Comparison of ENCODE assay signal across 14 cellular contexts in the genomic region with DNA sequence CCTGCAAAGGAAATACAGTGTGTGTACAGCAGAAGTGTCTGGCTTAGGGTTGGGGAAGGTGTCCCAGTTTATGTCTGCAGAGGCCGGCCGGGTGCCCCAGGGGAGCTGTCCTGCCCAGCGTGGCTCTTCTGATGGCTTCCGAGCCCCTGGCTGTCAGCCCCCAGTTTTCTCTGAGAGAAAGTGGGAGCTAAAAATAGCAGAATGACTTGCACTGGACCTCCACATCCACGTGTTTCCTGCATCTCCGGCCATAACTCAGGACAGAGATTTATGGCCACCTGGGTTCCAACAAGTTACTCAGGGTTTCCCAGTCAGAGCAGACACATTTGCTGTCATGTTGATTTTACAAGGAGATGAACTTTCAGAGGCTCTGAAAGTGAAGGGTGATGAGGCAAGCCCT.
DNase-seq lines count a peak whose midpoint lies in the region; ATAC-seq, FAIRE-seq and TF ChIP-seq lines count a peak whose summit lies in the region.
"Had no signal": no experiment of that assay in that cellular context is flagged by ENCODE, and none has a peak within 500 bp of the region (broad histone marks: within the 10 kb centered on the region; RNA-seq: fewer than 3 reads in every experiment).

No MANE protein-coding gene starts in this region.

- H2BK120ac ChIP-seq in IMR-90 (ENCODE audit: low read depth, low read length) (no peak overlapping the region), H1 (replicated peaks; ENCODE audit: low read depth, low read length) (peak overlapping the region; percentile 13)

- TF ChIP-seq POLR2A in IMR-90 (IDR thresholded peaks at IDR 0.05; ENCODE audit: low read depth, low read length) (no peak), H1 (IDR thresholded peaks at IDR 0.05; ENCODE audit: control extremely low read depth in 1 of 2, low read depth in 2 of 2, low read length in 2 of 2) (no peak)

- H3K79me2 ChIP-seq in H1 (ENCODE audit: control insufficient read depth in 1 of 2, insufficient read depth in 2 of 2, low read length in 2 of 2), result no peaks in the 10 kb centered on the region

- H3K23me2 ChIP-seq in H1 (ENCODE audit: low read depth, low read length), result no peaks in the 10 kb centered on the region; the same call in 1 of the 2 replicates

- H2AK5ac ChIP-seq in IMR-90 (ENCODE audit: low read depth, low read length) (no peak overlapping the region), H1 (ENCODE audit: low read depth, low read length) (no peak overlapping the region)

- H3K4me2 ChIP-seq in IMR-90 (ENCODE audit: low read depth, low read length), result peak overlapping the region; percentile 63
- H3K4me2 ChIP-seq in H1 (ENCODE audit: insufficient read depth in 1 of 2, low read depth in 2 of 2, low read length in 2 of 2), result peak overlapping the region; percentile 68 to 69; a peak in 2 of 4 replicates

- DNase-seq in IMR-90 (peak; percentile 50), H1 (ENCODE audit: low read depth in 1 of 2, low spot score in 2 of 2) (no peak), myocyte (ENCODE audit: low read depth) (peak; percentile 47), left lobe of liver (ENCODE audit: low spot score) (no peak), A673 (ENCODE audit: low spot score) (no peak), cortex of kidney (lab: John Stamatoyannopoulos, UW) (no peak)
- no peak for DNase-seq in activated CD4-positive, alpha-beta T cell treated with anti-CD3 and anti-CD28 coated beads for 1 hour
- DNase-seq: CD8-positive, alpha-beta memory T cell; GDM1; NCI-H2081 treated with DMSO at 0.1 percent for 48 hours; stimulated activated naive CD8-positive, alpha-beta T cell treated with anti-CD3 and anti-CD28 coated beads, Interleukin-15, amount 100 ng/mL, for 72 hours had no signal

- no peak overlapping the region for H4K91ac ChIP-seq in IMR-90 (ENCODE audit: insufficient read depth, low read depth, low read length)
- peak overlapping the region; percentile 1 for H4K91ac ChIP-seq in H1 (replicated peaks; ENCODE audit: insufficient read length, low read length)

- TF ChIP-seq EP300 in H1 (IDR thresholded peaks at IDR 0.05; ENCODE audit: borderline replicate concordance in 1 of 2, low read depth in 2 of 2, low read length in 2 of 2), result no peak

- H4K8ac ChIP-seq in IMR-90 (ENCODE audit: low read depth in 2 of 2, low read length in 2 of 2), result no peak overlapping the region
- no peak overlapping the region for H4K8ac ChIP-seq in H1 (ENCODE audit: extremely low read depth, insufficient read depth, low read length)

- ATAC-seq in IMR-90 (ENCODE audit: low read depth) (no peak; the same call in 1 of the 2 replicates), left lobe of liver (no peak)
- ATAC-seq: stimulated activated naive CD8-positive, alpha-beta T cell treated with anti-CD3 and anti-CD28 coated beads, Interleukin-15, amount 100 ng/mL, for 72 hours had no signal

- H3K36me3 ChIP-seq in IMR-90 (ENCODE audit: control insufficient read depth, insufficient read depth, low read length), result no peaks in the 10 kb centered on the region
- no peaks in the 10 kb centered on the region for H3K36me3 ChIP-seq in H1 (ENCODE audit: control insufficient read depth in 2 of 4, insufficient read depth in 4 of 4, low read length in 3 of 4)
- no peaks in the 10 kb centered on the region for H3K36me3 ChIP-seq in A673 (ENCODE audit: insufficient read depth, low read length, poor library complexity, severe bottlenecking)

- peaks cover 2% of the 10 kb centered on the region; the same call in 1 of the 2 replicates for H3K9me1 ChIP-seq in IMR-90 (ENCODE audit: insufficient read depth, low read length)

- peak overlapping the region; percentile 81; the same call in 1 of the 2 replicates for H2BK12ac ChIP-seq in H1 (ENCODE audit: low read depth, low read length)

- H2BK15ac ChIP-seq in IMR-90 (ENCODE audit: low read depth, low read length) (no peak overlapping the region), H1 (ENCODE audit: low read length) (no peak overlapping the region)

- intact Hi-C loops in IMR-90 (cut with micrococcal nuclease), result no loop called here
- intact Hi-C loops in A673 (cut with micrococcal nuclease; ENCODE audit: unreplicated experiment), result no loop called here

- no peaks in the 10 kb centered on the region; the same call in 1 of the 2 replicates for H3K27me3 ChIP-seq in IMR-90 (ENCODE audit: control insufficient read depth, insufficient read depth, low read length)
- no peaks in the 10 kb centered on the region for H3K27me3 ChIP-seq in H1 (replicated peaks in 1 of 4; ENCODE audit: control insufficient read depth in 3 of 4, extremely low read depth in 1 of 4, insufficient read depth in 3 of 4, low read length in 3 of 4)
- no peaks in the 10 kb centered on the region for H3K27me3 ChIP-seq in A673 (replicated peaks; ENCODE audit: insufficient read depth, low read depth, low read length, poor library complexity)

- H3K4ac ChIP-seq in IMR-90 (ENCODE audit: low read depth, low read length) (no peak overlapping the region), H1 (replicated peaks; ENCODE audit: insufficient read length, low read depth, low read length) (no peak overlapping the region)

- H3K79me1 ChIP-seq in IMR-90 (ENCODE audit: low read depth in 1 of 2, low read length in 2 of 2) (no peaks in the 10 kb centered on the region), H1 (ENCODE audit: low read depth, low read length) (no peaks in the 10 kb centered on the region)

- POLR2A ChIA-PET in IMR-90 (lab: Charles Lee; ENCODE audit: unreplicated experiment) (no interaction called here), H1 (lab: Charles Lee; ENCODE audit: partially characterized antibody) (interaction anchor here (0.8 kb wide), 1 partner anchor 45 kb away, joined by 3 read pairs; no protein-coding TSS in a partner anchor), A673 (lab: Charles Lee; ENCODE audit: low non-redundant PET) (no interaction called here)

- peak overlapping the region; percentile 65 for H2AFZ ChIP-seq in IMR-90 (replicated peaks; ENCODE audit: low read length, poor library complexity)
- H2AFZ ChIP-seq in H1 (ENCODE audit: low read length), result no peak overlapping the region

- no peaks in the 10 kb centered on the region for H4K20me1 ChIP-seq in IMR-90 (ENCODE audit: insufficient read depth, low read length)
- H4K20me1 ChIP-seq in H1 (replicated peaks in 1 of 2; ENCODE audit: control insufficient read depth in 1 of 2, insufficient read depth in 2 of 2, low read length in 2 of 2), result no peaks in the 10 kb centered on the region

- in situ Hi-C loops in IMR-90 (cut with MboI; ENCODE audit: low sequenced_read_pairs), result no loop called here

- WGBS in IMR-90 (ENCODE audit: extremely low coverage in 2 of 2, insufficient read length in 1 of 2), 2 experiments, result 40% methylated on average over 1 of the region's 6 CpGs; no CpG with 5 or more reads in 1 of the 2 experiments
- 66% methylated on average over 6 of the region's 6 CpGs; no CpG with 5 or more reads in 1 of the 2 experiments for WGBS in H1 (ENCODE audit: extremely low coverage in 1 of 2, insufficient coverage in 1 of 2, insufficient read length in 1 of 2, insufficient replicate concordance in 2 of 2, low coverage in 1 of 2, low lambda C conversion rate in 2 of 2, missing lambda C conversion rate in 1 of 2), 2 experiments

- H2BK5ac ChIP-seq in IMR-90 (ENCODE audit: low read depth, low read length, poor library complexity, severe bottlenecking) (no peak overlapping the region), H1 (ENCODE audit: low read depth, low read length) (peak overlapping the region; percentile 0; the same call in 1 of the 2 replicates)

- no peak for FAIRE-seq in H1 (lab: Jason Lieb, UNC)
- FAIRE-seq: GM18507, H54 had no signal

- H3K23ac ChIP-seq in IMR-90 (ENCODE audit: low read depth, low read length) (no peak overlapping the region), H1 (ENCODE audit: insufficient read length) (no peak overlapping the region)

- no peak overlapping the region for H4K5ac ChIP-seq in IMR-90 (ENCODE audit: low read depth, low read length)
- no peak overlapping the region for H4K5ac ChIP-seq in H1 (ENCODE audit: insufficient read length, low read depth, low read length)

- peaks cover 2% of the 10 kb centered on the region; the same call in 1 of the 2 replicates for H3K4me1 ChIP-seq in IMR-90 (ENCODE audit: control insufficient read depth, insufficient read depth, low read length)
- H3K4me1 ChIP-seq in H1 (replicated peaks in 1 of 4; ENCODE audit: control insufficient read depth in 3 of 4, insufficient read depth in 4 of 4, low read length in 3 of 4), result peaks cover 8 to 24% (median 16%) of the 10 kb centered on the region in 4 experiments
- no peaks in the 10 kb centered on the region for H3K4me1 ChIP-seq in A673 (ENCODE audit: insufficient read depth, low read length, poor library complexity, severe bottlenecking)

- H3K9me3 ChIP-seq in IMR-90 (ENCODE audit: control insufficient read depth, insufficient read depth, low read length) (no peaks in the 10 kb centered on the region), H1 (ENCODE audit: insufficient read depth in 2 of 2, low read depth in 1 of 2, low read length in 1 of 2) (no peaks in the 10 kb centered on the region), A673 (ENCODE audit: low read depth, low read length, poor library complexity, severe bottlenecking) (peaks cover 3% of the 10 kb centered on the region)

- H3K9ac ChIP-seq in IMR-90 (ENCODE audit: low read depth, low read length) (no peak overlapping the region), H1 (replicated peaks in 1 of 4; ENCODE audit: extremely low read depth in 1 of 4, low read depth in 3 of 4, low read length in 3 of 4) (no peak overlapping the region)

- TF ChIP-seq CTCF in IMR-90 (conservative IDR thresholded peaks at IDR 0.05; ENCODE audit: low read depth, low read length) (no peak), H1 (IDR thresholded peaks at IDR 0.05; ENCODE audit: control extremely low read depth in 1 of 3, insufficient read depth in 1 of 3, low read depth in 1 of 3, low read length in 3 of 3) (no peak), A673 (conservative IDR thresholded peaks at IDR 0.05; ENCODE audit: low read depth, low read length) (no peak)

- H2AK9ac ChIP-seq in IMR-90 (replicated peaks; ENCODE audit: low read depth, low read length, poor library complexity), result no peak overlapping the region

- H3K4me3 ChIP-seq in IMR-90 (ENCODE audit: insufficient read depth, low read depth, low read length) (no peak overlapping the region), H1 (ENCODE audit: extremely low read depth in 1 of 4, insufficient read depth in 2 of 4, low read depth in 3 of 4, low read length in 4 of 4) (peak overlapping the region in 1 of 4 experiments; percentile 46; a peak in 1 of 8 replicates), A673 (ENCODE audit: low read depth, low read length, poor library complexity, severe bottlenecking) (no peak overlapping the region)

- no peak overlapping the region for H3K56ac ChIP-seq in IMR-90 (ENCODE audit: extremely low read depth, insufficient read depth, low read length)
- no peak overlapping the region for H3K56ac ChIP-seq in H1 (replicated peaks; ENCODE audit: insufficient read length, low read depth, low read length)

- no peak overlapping the region for H3K18ac ChIP-seq in IMR-90 (ENCODE audit: low read depth, low read length)
- peak overlapping the region; percentile 88 for H3K18ac ChIP-seq in H1 (ENCODE audit: extremely low read depth, low read length)

- dilution Hi-C loops in IMR-90 (cut with HindIII; ENCODE audit: low sequenced_read_pairs, unreplicated experiment), result no loop called here

- TF ChIP-seq RAD21 in IMR-90 (IDR thresholded peaks at IDR 0.05; ENCODE audit: low read length) (no peak), H1 (IDR thresholded peaks at IDR 0.05 in 1 of 2, conservative IDR thresholded peaks at IDR 0.05 in 1 of 2; ENCODE audit: low read depth in 2 of 2, low read length in 2 of 2) (no peak)

- no peak overlapping the region for H3K14ac ChIP-seq in IMR-90 (replicated peaks; ENCODE audit: low read depth, low read length)
- no peak overlapping the region for H3K14ac ChIP-seq in H1 (ENCODE audit: insufficient read length)

- CTCF ChIA-PET in IMR-90 (lab: Yijun Ruan, JAX), result interaction anchor here (0.7 kb wide), 1 partner anchor 191 kb away, joined by 4 read pairs; no protein-coding TSS in a partner anchor
- CTCF ChIA-PET in H1 (lab: Charles Lee; ENCODE audit: partially characterized antibody), result interaction anchor here (0.9 to 3.2 kb wide), 7 partner anchors 12 to 161 kb away, joined by 3 to 26 read pairs (median 4); no protein-coding TSS in a partner anchor
- CTCF ChIA-PET in A673 (lab: Charles Lee), result no interaction called here

- H3K27ac ChIP-seq in IMR-90 (ENCODE audit: insufficient read depth, low read length) (no peak overlapping the region), H1 (ENCODE audit: low read depth, low read length) (no peak overlapping the region), temporal lobe (ENCODE audit: low read depth, low read length) (peak overlapping the region; percentile 20), A673 (ENCODE audit: low read depth, low read length, poor library complexity, severe bottlenecking) (no peak overlapping the region)

- BruUV-seq in IMR-90 (replicated peaks; lab: Mats Ljungman, UMichigan) (no TSS peak), A673 (replicated peaks; lab: Mats Ljungman, UMichigan) (no TSS peak)

- H2BK20ac ChIP-seq in IMR-90 (ENCODE audit: low read depth, low read length), result no peak overlapping the region
- H2BK20ac ChIP-seq in H1 (ENCODE audit: low read length), result peak overlapping the region; percentile 87; the same call in 1 of the 2 replicates

Comparison
In these comparisons a context has a peak if more than half of its experiments do, and no peak if none do; other contexts are left out.
1. DNase-seq: peak in IMR-90 (single experiment) and myocyte (single experiment); none in H1 (0 of 2), left lobe of liver (single experiment), A673 (single experiment), cortex of kidney (single experiment) and activated CD4-positive, alpha-beta T cell treated with anti-CD3 and anti-CD28 coated beads for 1 hour (single experiment).